Comparison of ENCODE assay signal across 20 cellular contexts in the genomic region with DNA sequence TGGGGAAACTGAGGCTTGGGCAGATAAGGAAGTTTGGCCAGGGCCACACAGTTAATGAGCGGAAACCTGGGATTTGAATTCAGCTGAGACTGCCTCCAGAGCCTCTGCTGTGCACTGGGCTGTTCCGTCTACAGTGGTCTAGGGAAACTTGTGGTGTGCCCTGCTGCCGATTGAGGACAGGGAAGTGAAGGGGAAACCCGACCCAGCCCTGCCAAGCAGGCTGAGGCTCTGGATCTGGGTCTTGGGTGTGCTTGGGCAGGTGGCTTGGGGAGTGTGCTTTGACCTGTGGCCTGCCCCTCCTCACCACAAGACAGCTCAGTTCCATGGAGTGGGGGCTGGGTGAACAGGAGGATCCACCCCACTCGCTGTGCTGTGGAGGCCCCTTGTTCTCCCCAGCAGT. TPM values are rescaled to one million over a fixed set of nuclear protein-coding genes. Genes with fewer than 3 reads are reported as not detected.
DNase-seq lines count a peak whose midpoint lies in the region; ATAC-seq and TF ChIP-seq lines count a peak whose summit lies in the region.
"Had no signal": no experiment of that assay in that cellular context is flagged by ENCODE, and none has a peak within 500 bp of the region (broad histone marks: within the 10 kb centered on the region; RNA-seq: fewer than 3 reads in every experiment).

No MANE protein-coding gene starts in this region.

- H3K27ac ChIP-seq in heart right ventricle, result peak overlapping the region in 7 of 10 donors; percentile 9 to 77 (median 48)
- H3K27ac ChIP-seq in neuronal stem cell (replicated peaks; ENCODE audit: low read length), result no peak overlapping the region
- H3K27ac ChIP-seq: KMS-11 had no signal

- no peak overlapping the region for H4K91ac ChIP-seq in neuronal stem cell (ENCODE audit: low read depth, low read length, poor library complexity)

- no peak overlapping the region for H2BK120ac ChIP-seq in neuronal stem cell (ENCODE audit: low read depth, low read length)

- H3K4me2 ChIP-seq in neuronal stem cell (ENCODE audit: insufficient read depth, low read length, poor library complexity, severe bottlenecking), result no peak overlapping the region
- H3K4me2 ChIP-seq: KMS-11 had no signal

- peaks cover 7% of the 10 kb centered on the region for H3K79me1 ChIP-seq in neuronal stem cell (ENCODE audit: low read depth, low read length)

- H3K9me3 ChIP-seq in heart right ventricle (no peaks in the 10 kb centered on the region), neuronal stem cell (replicated peaks in 1 of 2; ENCODE audit: control insufficient read depth in 2 of 2, insufficient read depth in 1 of 2, low read depth in 1 of 2, low read length in 2 of 2) (peaks cover 0 to 2% of the 10 kb centered on the region in 2 donors)

- peak; percentile 12 for ATAC-seq in Right ventricle myocardium superior (ENCODE audit: poor library complexity)
- ATAC-seq in heart right ventricle, result peak in 3 of 8 donors; percentile 18 to 25 (median 24)
- no peak for ATAC-seq in HG03095 (IDR thresholded peaks at IDR 0.05; ENCODE audit: unreplicated experiment)
- no peak for ATAC-seq in GM19351 (IDR thresholded peaks at IDR 0.05; ENCODE audit: unreplicated experiment)
- ATAC-seq: CD8-positive, alpha-beta T cell had no signal

- H3K4ac ChIP-seq in neuronal stem cell (ENCODE audit: low read length), result no peak overlapping the region

- H3K27me3 ChIP-seq in heart right ventricle (no peaks in the 10 kb centered on the region), neuronal stem cell (ENCODE audit: control insufficient read depth in 3 of 3, insufficient read depth in 3 of 3, low read depth in 1 of 3, low read length in 3 of 3) (no peaks in the 10 kb centered on the region)

- TF ChIP-seq CTCF in heart right ventricle (IDR thresholded peaks at IDR 0.05), result no peak

- H2BK5ac ChIP-seq in neuronal stem cell (ENCODE audit: low read length), result no peak overlapping the region

- no peak overlapping the region for H4K8ac ChIP-seq in neuronal stem cell (ENCODE audit: low read depth, low read length)

- H2BK15ac ChIP-seq in neuronal stem cell (ENCODE audit: low read length), result no peak overlapping the region

- no peak overlapping the region for H2AFZ ChIP-seq in neuronal stem cell (ENCODE audit: low read length)

- H3K23ac ChIP-seq in neuronal stem cell (ENCODE audit: low read depth, low read length, poor library complexity), result no peak overlapping the region

- peak overlapping the region; percentile 26 for H2BK12ac ChIP-seq in neuronal stem cell (ENCODE audit: low read length)

- no peak overlapping the region for H3K9ac ChIP-seq in neuronal stem cell (ENCODE audit: low read depth, low read length, poor library complexity)
- H3K9ac ChIP-seq: KMS-11 had no signal

- H3K4me1 ChIP-seq in heart right ventricle (peaks cover 8 to 69% (median 34%) of the 10 kb centered on the region in 9 donors), neuronal stem cell (ENCODE audit: control insufficient read depth in 2 of 2, insufficient read depth in 1 of 2, low read depth in 1 of 2, low read length in 2 of 2) (no peaks in the 10 kb centered on the region)

- intact Hi-C loops in Right ventricle myocardium superior (cut with DNase I), result no loop called here
- intact Hi-C loops in cardiac septum (cut with DNase I), result loop anchor here (5.0 kb wide), 2 partner anchors 64 to 209 kb away; a partner anchor contains a TSS
- intact Hi-C loops in heart right ventricle (cut with DNase I), result loop anchor here in 6 of 10 donors (2.0 to 10.0 kb wide), 3 partner anchors 64 to 212 kb away; a partner anchor contains a TSS

- H3K36me3 ChIP-seq in heart right ventricle, result peaks cover 0 to 86% (median 53%) of the 10 kb centered on the region in 9 donors
- H3K36me3 ChIP-seq in neuronal stem cell (replicated peaks in 1 of 2; ENCODE audit: control insufficient read depth in 2 of 2, insufficient read depth in 2 of 2, low read length in 2 of 2), result peaks cover 50 to 91% of the 10 kb centered on the region in 2 donors

- no peak overlapping the region for H3K18ac ChIP-seq in neuronal stem cell (ENCODE audit: low read length)

- H3K14ac ChIP-seq in neuronal stem cell (ENCODE audit: low read length), result no peak overlapping the region

- no peak overlapping the region for H3K4me3 ChIP-seq in heart right ventricle
- H3K4me3 ChIP-seq in neuronal stem cell (ENCODE audit: low read length in 2 of 2), result no peak overlapping the region

- H2AK5ac ChIP-seq in neuronal stem cell (ENCODE audit: low read depth, low read length), result no peak overlapping the region

- WGBS in heart right ventricle, 2 donors, result 78 to 79% methylated on average over 5 of the region's 5 CpGs
- no CpG with 5 or more reads among the region's 5 CpGs for WGBS in neuronal stem cell (ENCODE audit: extremely low coverage in 2 of 2, insufficient read length in 2 of 2, insufficient replicate concordance in 1 of 2), 2 donors

- DNase-seq in Right ventricle myocardium superior (peak; percentile 56), cardiac septum (ENCODE audit: low spot score) (no peak), heart right ventricle (peak in 1 of 2 donors; percentile 23), neuronal stem cell (ENCODE audit: low spot score) (no peak), RKO (ENCODE audit: low spot score) (no peak)
- no peak for DNase-seq in effector CD4-positive, alpha-beta T cell
- DNase-seq: DMS53; MV-4-11; NCI-H1694 treated with DMSO at 0.1 percent for 48 hours; NCI-H2107; NCI-H510A; NCI-H748 treated with DMSO at 0.1 percent for 48 hours; NK-92 treated with Interleukin-12 subunit alpha and Interleukin-12 subunit beta, amount 100 ng/mL, for 24 hours; SIG-M5 had no signal

RNA-seq across cellular contexts. Expression of a gene that starts 17.6 kb away (rescaled TPM):
- total RNA-seq in Right ventricle myocardium superior, result 46.0 TPM
- total RNA-seq in cardiac septum, result 59.1 TPM
- 10 to 100 TPM; 35.3 to 56.3 (median 41.9) TPM for total RNA-seq in heart right ventricle
- 10 to 100 TPM; 24.0 to 53.6 TPM for polyA plus RNA-seq in heart right ventricle
- polyA plus RNA-seq in neuronal stem cell (2013, experiment 1 of 2), result 58.8 TPM
- polyA plus RNA-seq in neuronal stem cell (2013, experiment 2 of 2), result 58.4 TPM

RNA-seq across cellular contexts. Expression of a gene that starts 19.2 kb away (rescaled TPM):
- 7,948 TPM for total RNA-seq in Right ventricle myocardium superior
- 8,054 TPM for total RNA-seq in cardiac septum
- total RNA-seq in heart right ventricle, result 1,000 to 10,000 TPM; 6,035 to 9,296 (median 8,226) TPM
- polyA plus RNA-seq in heart right ventricle, result over 10,000 TPM in 1 of 2 donors, 1,000 to 10,000 TPM in 1; 9,937 to 18,066 TPM
- polyA plus RNA-seq in neuronal stem cell (2013, experiment 1 of 2), result 7.4 TPM
- 6.4 TPM for polyA plus RNA-seq in neuronal stem cell (2013, experiment 2 of 2)

RNA-seq across cellular contexts. Expression of a gene that starts 22.1 kb away (rescaled TPM):
- total RNA-seq in Right ventricle myocardium superior (74.7 TPM), cardiac septum (52.2 TPM), heart right ventricle (100 to 1,000 TPM in 2 of 10 donors, 10 to 100 TPM in 8; 17.4 to 159 (median 33.2) TPM)
- 100 to 1,000 TPM in 1 of 2 donors, 10 to 100 TPM in 1; 54.1 to 231 TPM for polyA plus RNA-seq in heart right ventricle
- polyA plus RNA-seq in neuronal stem cell (2013, experiment 1 of 2), result 0.10 TPM
- 0.03 TPM for polyA plus RNA-seq in neuronal stem cell (2013, experiment 2 of 2)
- total RNA-seq: H4, OCI-LY7 had no signal

RNA-seq across cellular contexts. Expression of a gene that starts 28.1 kb away (rescaled TPM):
- total RNA-seq in Right ventricle myocardium superior, result 10.4 TPM
- 15.3 TPM for total RNA-seq in cardiac septum
- total RNA-seq in heart right ventricle, result 10 to 100 TPM in 9 of 10 donors, 1 to 10 TPM in 1; 8.3 to 17.8 (median 16.2) TPM
- polyA plus RNA-seq in heart right ventricle, result 10 to 100 TPM; 12.1 to 13.1 TPM
- 0.77 TPM for polyA plus RNA-seq in neuronal stem cell (2013, experiment 1 of 2)
- 0.87 TPM for polyA plus RNA-seq in neuronal stem cell (2013, experiment 2 of 2)
- total RNA-seq: OCI-LY7 had no signal
